ENCODE assay signal across 1 cellular context in genomic region chr19:12937243-12938053, GRCh38.
A peak's percentile ranks its signal among the peaks of the same experiment; 100 is the strongest.
TF ChIP-seq lines count a peak whose summit lies in the region.

No MANE protein-coding gene starts in this region.

TF ChIP-seq in HepG2, 621 proteins besides CTCF, POLR2A, EP300 and RAD21 (continues in another document):
- TF ChIP-seq CCAR2 (optimal IDR thresholded peaks at IDR 0.05; ENCODE audit: low read depth, low read length) (no peak), ZBTB42 (CRISPR knock-in tag; IDR thresholded peaks at IDR 0.05) (0 out of 2 replicates have a peak, but pooled peaks have one; percentile 61), UBTF (CRISPR knock-in tag; IDR thresholded peaks at IDR 0.05) (0 out of 2 replicates have a peak, but pooled peaks have one; percentile 52), ZBTB7A (CRISPR knock-in tag; IDR thresholded peaks at IDR 0.05) (peak; percentile 39; the same call in 1 of the 2 replicates), ZNF138 (CRISPR knock-in tag; IDR thresholded peaks at IDR 0.05; ENCODE audit: low read depth) (no peak), SRY (CRISPR knock-in tag; IDR thresholded peaks at IDR 0.05) (peak; percentile 3; the same call in 1 of the 2 replicates), MBD4 (IDR thresholded peaks at IDR 0.05; ENCODE audit: borderline replicate concordance, low read length) (no peak), ZFP62 (CRISPR knock-in tag; IDR thresholded peaks at IDR 0.05) (no peak), ZNF274 (CRISPR knock-in tag; IDR thresholded peaks at IDR 0.05) (peak; percentile 15; the same call in 1 of the 2 replicates), ZBTB46 (CRISPR knock-in tag; IDR thresholded peaks at IDR 0.05; ENCODE audit: borderline replicate concordance) (0 out of 2 replicates have a peak, but pooled peaks have one; percentile 1), ZNF878 (CRISPR knock-in tag; IDR thresholded peaks at IDR 0.05) (no peak), GFI1 (CRISPR knock-in tag; IDR thresholded peaks at IDR 0.05; ENCODE audit: borderline replicate concordance) (peak; percentile 27; the same call in 1 of the 2 replicates), ZNF747 (CRISPR knock-in tag; IDR thresholded peaks at IDR 0.05; ENCODE audit: borderline replicate concordance) (0 out of 2 replicates have a peak, but pooled peaks have one; percentile 1), ZNF772 (CRISPR knock-in tag; IDR thresholded peaks at IDR 0.05) (peak; percentile 29; the same call in 1 of the 2 replicates), BHLHE40 (IDR thresholded peaks at IDR 0.05; ENCODE audit: low read length) (peak; percentile 78), MAX (IDR thresholded peaks at IDR 0.05) (peak; percentile 44; the same call in 1 of the 2 replicates), ARNTL (CRISPR knock-in tag; IDR thresholded peaks at IDR 0.05) (0 out of 2 replicates have a peak, but pooled peaks have one; percentile 32), ZNF746 (CRISPR knock-in tag; IDR thresholded peaks at IDR 0.05) (peak; percentile 25; the same call in 1 of the 2 replicates), ZNF670 (CRISPR knock-in tag; IDR thresholded peaks at IDR 0.05; ENCODE audit: borderline replicate concordance) (0 out of 2 replicates have a peak, but pooled peaks have one; percentile 35), HMG20A (CRISPR knock-in tag; IDR thresholded peaks at IDR 0.05; ENCODE audit: borderline replicate concordance) (no peak), ZFP82 (CRISPR knock-in tag; IDR thresholded peaks at IDR 0.05; ENCODE audit: borderline replicate concordance) (peak; percentile 69), ZNF564 (CRISPR knock-in tag; IDR thresholded peaks at IDR 0.05) (0 out of 2 replicates have a peak, but pooled peaks have one; percentile 19), ATF1 (CRISPR knock-in tag; IDR thresholded peaks at IDR 0.05) (no peak), ZNF552 (CRISPR knock-in tag; IDR thresholded peaks at IDR 0.05; ENCODE audit: borderline replicate concordance) (0 out of 2 replicates have a peak, but pooled peaks have one; percentile 69), KDM5B (CRISPR knock-in tag; IDR thresholded peaks at IDR 0.05; ENCODE audit: borderline replicate concordance) (no peak), ZNF710 (CRISPR knock-in tag; IDR thresholded peaks at IDR 0.05; ENCODE audit: borderline replicate concordance) (peak; percentile 72; the same call in 1 of the 2 replicates), FLYWCH1 (CRISPR knock-in tag; IDR thresholded peaks at IDR 0.05) (no peak), ATF2 (CRISPR knock-in tag; IDR thresholded peaks at IDR 0.05) (no peak), RFX1 (IDR thresholded peaks at IDR 0.05) (no peak), ZNF430 (CRISPR knock-in tag; IDR thresholded peaks at IDR 0.05) (peak; percentile 27; the same call in 1 of the 2 replicates), HDAC1 (CRISPR knock-in tag; IDR thresholded peaks at IDR 0.05) (0 out of 2 replicates have a peak, but pooled peaks have one; percentile 24), ZNF724P (CRISPR knock-in tag; IDR thresholded peaks at IDR 0.05; ENCODE audit: borderline replicate concordance) (0 out of 2 replicates have a peak, but pooled peaks have one; percentile 48)
- TF ChIP-seq, protein P1, sequence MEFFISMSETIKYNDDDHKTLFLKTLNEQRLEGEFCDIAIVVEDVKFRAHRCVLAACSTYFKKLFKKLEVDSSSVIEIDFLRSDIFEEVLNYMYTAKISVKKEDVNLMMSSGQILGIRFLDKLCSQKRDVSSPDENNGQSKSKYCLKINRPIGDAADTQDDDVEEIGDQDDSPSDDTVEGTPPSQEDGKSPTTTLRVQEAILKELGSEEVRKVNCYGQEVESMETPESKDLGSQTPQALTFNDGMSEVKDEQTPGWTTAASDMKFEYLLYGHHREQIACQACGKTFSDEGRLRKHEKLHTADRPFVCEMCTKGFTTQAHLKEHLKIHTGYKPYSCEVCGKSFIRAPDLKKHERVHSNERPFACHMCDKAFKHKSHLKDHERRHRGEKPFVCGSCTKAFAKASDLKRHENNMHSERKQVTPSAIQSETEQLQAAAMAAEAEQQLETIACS (CRISPR knock-in tag; IDR thresholded peaks at IDR 0.05): no peak
- TF ChIP-seq, protein P2, sequence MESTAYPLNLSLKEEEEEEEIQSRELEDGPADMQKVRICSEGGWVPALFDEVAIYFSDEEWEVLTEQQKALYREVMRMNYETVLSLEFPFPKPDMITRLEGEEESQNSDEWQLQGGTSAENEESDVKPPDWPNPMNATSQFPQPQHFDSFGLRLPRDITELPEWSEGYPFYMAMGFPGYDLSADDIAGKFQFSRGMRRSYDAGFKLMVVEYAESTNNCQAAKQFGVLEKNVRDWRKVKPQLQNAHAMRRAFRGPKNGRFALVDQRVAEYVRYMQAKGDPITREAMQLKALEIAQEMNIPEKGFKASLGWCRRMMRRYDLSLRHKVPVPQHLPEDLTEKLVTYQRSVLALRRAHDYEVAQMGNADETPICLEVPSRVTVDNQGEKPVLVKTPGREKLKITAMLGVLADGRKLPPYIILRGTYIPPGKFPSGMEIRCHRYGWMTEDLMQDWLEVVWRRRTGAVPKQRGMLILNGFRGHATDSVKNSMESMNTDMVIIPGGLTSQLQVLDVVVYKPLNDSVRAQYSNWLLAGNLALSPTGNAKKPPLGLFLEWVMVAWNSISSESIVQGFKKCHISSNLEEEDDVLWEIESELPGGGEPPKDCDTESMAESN (CRISPR knock-in tag; conservative IDR thresholded peaks at IDR 0.05): peak; percentile 33; the same call in 1 of the 2 replicates
- TF ChIP-seq, protein P3, sequence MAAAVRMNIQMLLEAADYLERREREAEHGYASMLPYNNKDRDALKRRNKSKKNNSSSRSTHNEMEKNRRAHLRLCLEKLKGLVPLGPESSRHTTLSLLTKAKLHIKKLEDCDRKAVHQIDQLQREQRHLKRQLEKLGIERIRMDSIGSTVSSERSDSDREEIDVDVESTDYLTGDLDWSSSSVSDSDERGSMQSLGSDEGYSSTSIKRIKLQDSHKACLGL (CRISPR knock-in tag; IDR thresholded peaks at IDR 0.05): no peak
- TF ChIP-seq, protein P4, sequence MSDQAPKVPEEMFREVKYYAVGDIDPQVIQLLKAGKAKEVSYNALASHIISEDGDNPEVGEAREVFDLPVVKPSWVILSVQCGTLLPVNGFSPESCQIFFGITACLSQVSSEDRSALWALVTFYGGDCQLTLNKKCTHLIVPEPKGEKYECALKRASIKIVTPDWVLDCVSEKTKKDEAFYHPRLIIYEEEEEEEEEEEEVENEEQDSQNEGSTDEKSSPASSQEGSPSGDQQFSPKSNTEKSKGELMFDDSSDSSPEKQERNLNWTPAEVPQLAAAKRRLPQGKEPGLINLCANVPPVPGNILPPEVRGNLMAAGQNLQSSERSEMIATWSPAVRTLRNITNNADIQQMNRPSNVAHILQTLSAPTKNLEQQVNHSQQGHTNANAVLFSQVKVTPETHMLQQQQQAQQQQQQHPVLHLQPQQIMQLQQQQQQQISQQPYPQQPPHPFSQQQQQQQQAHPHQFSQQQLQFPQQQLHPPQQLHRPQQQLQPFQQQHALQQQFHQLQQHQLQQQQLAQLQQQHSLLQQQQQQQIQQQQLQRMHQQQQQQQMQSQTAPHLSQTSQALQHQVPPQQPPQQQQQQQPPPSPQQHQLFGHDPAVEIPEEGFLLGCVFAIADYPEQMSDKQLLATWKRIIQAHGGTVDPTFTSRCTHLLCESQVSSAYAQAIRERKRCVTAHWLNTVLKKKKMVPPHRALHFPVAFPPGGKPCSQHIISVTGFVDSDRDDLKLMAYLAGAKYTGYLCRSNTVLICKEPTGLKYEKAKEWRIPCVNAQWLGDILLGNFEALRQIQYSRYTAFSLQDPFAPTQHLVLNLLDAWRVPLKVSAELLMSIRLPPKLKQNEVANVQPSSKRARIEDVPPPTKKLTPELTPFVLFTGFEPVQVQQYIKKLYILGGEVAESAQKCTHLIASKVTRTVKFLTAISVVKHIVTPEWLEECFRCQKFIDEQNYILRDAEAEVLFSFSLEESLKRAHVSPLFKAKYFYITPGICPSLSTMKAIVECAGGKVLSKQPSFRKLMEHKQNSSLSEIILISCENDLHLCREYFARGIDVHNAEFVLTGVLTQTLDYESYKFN (CRISPR knock-in tag; conservative IDR thresholded peaks at IDR 0.05): no peak; the same call in 1 of the 2 replicates
- TF ChIP-seq, protein P5, sequence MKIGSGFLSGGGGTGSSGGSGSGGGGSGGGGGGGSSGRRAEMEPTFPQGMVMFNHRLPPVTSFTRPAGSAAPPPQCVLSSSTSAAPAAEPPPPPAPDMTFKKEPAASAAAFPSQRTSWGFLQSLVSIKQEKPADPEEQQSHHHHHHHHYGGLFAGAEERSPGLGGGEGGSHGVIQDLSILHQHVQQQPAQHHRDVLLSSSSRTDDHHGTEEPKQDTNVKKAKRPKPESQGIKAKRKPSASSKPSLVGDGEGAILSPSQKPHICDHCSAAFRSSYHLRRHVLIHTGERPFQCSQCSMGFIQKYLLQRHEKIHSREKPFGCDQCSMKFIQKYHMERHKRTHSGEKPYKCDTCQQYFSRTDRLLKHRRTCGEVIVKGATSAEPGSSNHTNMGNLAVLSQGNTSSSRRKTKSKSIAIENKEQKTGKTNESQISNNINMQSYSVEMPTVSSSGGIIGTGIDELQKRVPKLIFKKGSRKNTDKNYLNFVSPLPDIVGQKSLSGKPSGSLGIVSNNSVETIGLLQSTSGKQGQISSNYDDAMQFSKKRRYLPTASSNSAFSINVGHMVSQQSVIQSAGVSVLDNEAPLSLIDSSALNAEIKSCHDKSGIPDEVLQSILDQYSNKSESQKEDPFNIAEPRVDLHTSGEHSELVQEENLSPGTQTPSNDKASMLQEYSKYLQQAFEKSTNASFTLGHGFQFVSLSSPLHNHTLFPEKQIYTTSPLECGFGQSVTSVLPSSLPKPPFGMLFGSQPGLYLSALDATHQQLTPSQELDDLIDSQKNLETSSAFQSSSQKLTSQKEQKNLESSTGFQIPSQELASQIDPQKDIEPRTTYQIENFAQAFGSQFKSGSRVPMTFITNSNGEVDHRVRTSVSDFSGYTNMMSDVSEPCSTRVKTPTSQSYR (CRISPR knock-in tag; IDR thresholded peaks at IDR 0.05; ENCODE audit: borderline replicate concordance): peak; percentile 79; the same call in 1 of the 2 replicates
- TF ChIP-seq, protein P6, sequence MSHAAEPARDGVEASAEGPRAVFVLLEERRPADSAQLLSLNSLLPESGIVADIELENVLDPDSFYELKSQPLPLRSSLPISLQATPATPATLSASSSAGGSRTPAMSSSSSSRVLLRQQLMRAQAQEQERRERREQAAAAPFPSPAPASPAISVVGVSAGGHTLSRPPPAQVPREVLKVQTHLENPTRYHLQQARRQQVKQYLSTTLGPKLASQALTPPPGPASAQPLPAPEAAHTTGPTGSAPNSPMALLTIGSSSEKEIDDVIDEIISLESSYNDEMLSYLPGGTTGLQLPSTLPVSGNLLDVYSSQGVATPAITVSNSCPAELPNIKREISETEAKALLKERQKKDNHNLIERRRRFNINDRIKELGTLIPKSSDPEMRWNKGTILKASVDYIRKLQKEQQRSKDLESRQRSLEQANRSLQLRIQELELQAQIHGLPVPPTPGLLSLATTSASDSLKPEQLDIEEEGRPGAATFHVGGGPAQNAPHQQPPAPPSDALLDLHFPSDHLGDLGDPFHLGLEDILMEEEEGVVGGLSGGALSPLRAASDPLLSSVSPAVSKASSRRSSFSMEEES (CRISPR knock-in tag; IDR thresholded peaks at IDR 0.05): 0 out of 2 replicates have a peak, but pooled peaks have one; percentile 18
